Comparison of ENCODE assay signal across 26 cellular contexts in genomic region chr1:158093376-158093775, GRCh38.
"Had no signal": no experiment of that assay in that cellular context is flagged by ENCODE, and none has a peak within 500 bp of the region (broad histone marks: within the 10 kb centered on the region; RNA-seq: fewer than 3 reads in every experiment).

No MANE protein-coding gene starts in this region.

- FAIRE-seq: endothelial cell of umbilical vein, islet of Langerhans, urothelium cell line had no signal

- H3K4me3 ChIP-seq: colonic mucosa, esophagus muscularis mucosa, gastroesophageal sphincter, heart left ventricle, hepatocyte, left lung, right atrium auricular region, sigmoid colon, testis, tibial artery had no signal

- H3K27ac ChIP-seq: colonic mucosa, esophagus muscularis mucosa, foreskin keratinocyte, gastroesophageal sphincter, heart left ventricle, hepatocyte, left lung, neutrophil, parathyroid adenoma, right atrium auricular region, sigmoid colon, testis, tibial artery had no signal

- H3K36me3 ChIP-seq: colonic mucosa, neutrophil had no signal

- H3K4me2 ChIP-seq: hepatocyte had no signal

- H3K9ac ChIP-seq: parathyroid adenoma had no signal

- ATAC-seq: foreskin keratinocyte; gastroesophageal sphincter; heart left ventricle; left cardiac atrium; left lung; naive thymus-derived CD4-positive, alpha-beta T cell; stimulated activated memory B cell treated with anti-CD40 and anti-IgM and Interleukin-4, amounts not matched to agents 10 μg/mL and 1 μg/mL and 100 μg/mL, for 72 hours; stimulated activated naive CD8-positive, alpha-beta T cell treated with anti-CD3 and anti-CD28 coated beads, Interleukin-15, Interleukin-2, amounts not matched to agents 100 U/mL and 50 U/mL, for 24 hours had no signal

- H3K4me1 ChIP-seq: colonic mucosa, esophagus muscularis mucosa, foreskin keratinocyte, gastroesophageal sphincter, left lung, parathyroid adenoma, right atrium auricular region, sigmoid colon, testis had no signal

- H3K27me3 ChIP-seq: colonic mucosa, esophagus muscularis mucosa, foreskin keratinocyte, gastroesophageal sphincter, heart left ventricle, hepatocyte, left lung, neutrophil, right atrium auricular region, sigmoid colon, testis, tibial artery had no signal

- H2AFZ ChIP-seq: hepatocyte, parathyroid adenoma had no signal

- DNase-seq: colonic mucosa; effector CD8-positive, alpha-beta T cell; endodermal cell; foreskin keratinocyte; heart left ventricle; left cardiac atrium; left lung; mesendoderm; midbrain; naive thymus-derived CD4-positive, alpha-beta T cell; sigmoid colon; stimulated activated CD4-positive, alpha-beta T cell treated with anti-CD3 and anti-CD28 coated beads, Interleukin-4, amount 100 ng/mL, for 4 hours; stimulated activated naive CD8-positive, alpha-beta T cell treated with anti-CD3 and anti-CD28 coated beads, Interleukin-15, Interleukin-2, amounts not matched to agents 100 U/mL and 50 U/mL, for 24 hours; substantia nigra; testis; tibial artery had no signal

- H3K9me3 ChIP-seq: colonic mucosa, esophagus muscularis mucosa, gastroesophageal sphincter, heart left ventricle, left lung, neutrophil, right atrium auricular region, sigmoid colon, testis, tibial artery had no signal
